ENCODE assay signal across 8 cellular contexts in genomic region chr9:39791356-39791755, GRCh38.
A peak's percentile ranks its signal among the peaks of the same experiment; 100 is the strongest.
DNase-seq lines count a peak whose midpoint lies in the region; ATAC-seq and TF ChIP-seq lines count a peak whose summit lies in the region.
"Not testable (repeated sequence)": the region's sequence is repeated elsewhere in the genome, so short reads cannot be mapped to it uniquely, and the experiment has no call there.

No MANE protein-coding gene starts in this region.

- TF ChIP-seq EP300 in neural cell (conservative IDR thresholded peaks at IDR 0.05; ENCODE audit: poor library complexity, severe bottlenecking) = not testable (repeated sequence)

- not testable (repeated sequence) for H3K27ac ChIP-seq in PC-9; neural cell (ENCODE audit: low read length); thoracic aorta

- H3K9ac ChIP-seq in adipocyte (ENCODE audit: low read length); neural cell (ENCODE audit: low read length): not testable (repeated sequence)

- not testable (repeated sequence) for H3K36me3 ChIP-seq in PC-9 (ENCODE audit: low read depth); adipocyte (ENCODE audit: control insufficient read depth, insufficient read depth, low read length, severe bottlenecking); neural cell (ENCODE audit: insufficient read depth, low read length); thoracic aorta

- POLR2A ChIA-PET in PC-9 (lab: Charles Lee; ENCODE audit: unreplicated experiment) = not testable (repeated sequence)

- peak in 1 of 2 experiments; percentile 49 for DNase-seq in PC-9
- not testable (repeated sequence) for DNase-seq in adipocyte (ENCODE audit: low read depth); thoracic aorta (ENCODE audit: low spot score)
- peak in 31 of 42 donors; percentile 1 to 61 (median 19) for DNase-seq in head of caudate nucleus

- not testable (repeated sequence) for H4K20me1 ChIP-seq in PC-9 (ENCODE audit: insufficient read depth); neural cell (ENCODE audit: insufficient read depth)

- not testable (repeated sequence) for H3F3A ChIP-seq in PC-9 (ENCODE audit: insufficient read depth, low read depth); neural cell (ENCODE audit: insufficient read depth, low read length, poor library complexity, severe bottlenecking)

- BruUV-seq in PC-9 (replicated peaks; lab: Mats Ljungman, UMichigan) = not testable (repeated sequence)

- CTCF ChIA-PET in PC-9 (lab: Charles Lee) = not testable (repeated sequence)

- not testable (repeated sequence) for H3K27me3 ChIP-seq in PC-9 (ENCODE audit: insufficient read depth, low read depth); adipocyte (replicated peaks; ENCODE audit: control insufficient read depth, insufficient read depth, low read length); neural cell (ENCODE audit: insufficient read depth, low read depth, low read length); thoracic aorta (replicated peaks; ENCODE audit: insufficient read depth)

- not testable (repeated sequence) for TF ChIP-seq RAD21 in neural cell (conservative IDR thresholded peaks at IDR 0.05)

- H3K79me2 ChIP-seq in PC-9 (ENCODE audit: low read depth); neural cell (replicated peaks; ENCODE audit: insufficient read depth, low read length): not testable (repeated sequence)

- not testable (repeated sequence) for H3K9me3 ChIP-seq in PC-9 (ENCODE audit: insufficient read depth, low read depth); adipocyte (ENCODE audit: control insufficient read depth, low read length); neural cell (ENCODE audit: low read length); thoracic aorta

- H3K4me3 ChIP-seq in PC-9 = not testable (repeated sequence)
- H3K4me3 ChIP-seq in adipocyte (ENCODE audit: low read length) = peak overlapping the region; percentile 44
- H3K4me3 ChIP-seq in neural cell (ENCODE audit: low read length) = peak overlapping the region; percentile 39
- peak overlapping the region; percentile 70 for H3K4me3 ChIP-seq in thoracic aorta

- peak; percentile 2; the same call in 1 of the 3 replicates for TF ChIP-seq CTCF in GM12872 (IDR thresholded peaks at IDR 0.05; ENCODE audit: insufficient read depth, low read depth, low read length)
- TF ChIP-seq CTCF in PC-9 (conservative IDR thresholded peaks at IDR 0.05) = peak; percentile 25; the same call in 1 of the 2 replicates
- not testable (repeated sequence) for TF ChIP-seq CTCF in neural cell (IDR thresholded peaks at IDR 0.05; ENCODE audit: poor library complexity, severe bottlenecking); thoracic aorta (IDR thresholded peaks at IDR 0.05)

- ATAC-seq in GM21390 (IDR thresholded peaks at IDR 0.05; ENCODE audit: unreplicated experiment) = peak; percentile 100
- peak; percentile 99 for ATAC-seq in HG03025 (IDR thresholded peaks at IDR 0.05; ENCODE audit: low FRiP score, unreplicated experiment)
- ATAC-seq in thoracic aorta (ENCODE audit: insufficient number of reproducible peaks, low FRiP score, low read depth) = peak; percentile 79

- intact Hi-C loops in PC-9 (cut with micrococcal nuclease; ENCODE audit: unreplicated experiment); head of caudate nucleus (cut with DNase I): not testable (repeated sequence)

- H3K4me1 ChIP-seq in PC-9 (replicated peaks; ENCODE audit: insufficient read depth); adipocyte (ENCODE audit: control insufficient read depth, insufficient read depth, low read length); thoracic aorta (ENCODE audit: control insufficient read depth in 1 of 2, low read depth in 2 of 2): not testable (repeated sequence)

- H3K9me2 ChIP-seq in PC-9 (ENCODE audit: insufficient read depth); neural cell (ENCODE audit: insufficient read depth, low read length): not testable (repeated sequence)

- H3K4me2 ChIP-seq in PC-9; neural cell (ENCODE audit: low read length): not testable (repeated sequence)

- not testable (repeated sequence) for H2AFZ ChIP-seq in PC-9; neural cell (ENCODE audit: low read depth, low read length)
